20 cellular contexts compared by ENCODE assay signal in the genomic region with DNA sequence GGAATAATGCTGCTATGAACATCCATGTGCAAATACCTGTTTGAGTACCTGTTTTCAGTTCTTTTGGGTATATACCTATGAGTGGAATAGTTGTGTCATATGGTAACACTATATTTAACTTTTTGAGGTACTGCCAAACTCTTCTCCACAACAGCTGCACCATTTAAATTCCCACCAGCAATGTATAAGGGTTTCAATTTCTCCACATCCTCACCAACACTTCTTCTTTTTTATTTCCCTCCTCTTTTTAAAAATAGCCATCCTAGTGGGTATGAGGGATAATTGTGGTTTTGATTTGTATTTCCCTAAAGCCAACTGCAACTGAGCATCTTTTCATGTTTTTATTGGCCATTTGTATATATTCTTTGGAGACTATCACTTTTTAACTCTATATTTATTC.
"Had no signal": no experiment of that assay in that cellular context is flagged by ENCODE, and none has a peak within 500 bp of the region (broad histone marks: within the 10 kb centered on the region; RNA-seq: fewer than 3 reads in every experiment).

No MANE protein-coding gene starts in this region.

- H3K27ac ChIP-seq: body of pancreas, cardiac muscle cell, epithelial cell of prostate, gastroesophageal sphincter, neutrophil, ovary, prostate gland, upper lobe of left lung, WERI-Rb-1 had no signal

- H3K4me3 ChIP-seq: body of pancreas, cardiac muscle cell, gastroesophageal sphincter, ovary, prostate gland, upper lobe of left lung had no signal

- ATAC-seq: activated CD8-positive, alpha-beta T cell treated with anti-CD3 and anti-CD28 coated beads for 36 hours; activated naive CD8-positive, alpha-beta T cell treated with anti-CD3 and anti-CD28 coated beads, Interleukin-2, amount 50 U/mL, for 24 hours; body of pancreas; gastroesophageal sphincter; left colon had no signal

- H3K36me3 ChIP-seq: cardiac muscle cell, gastroesophageal sphincter, neutrophil, ovary, prostate gland, upper lobe of left lung, WERI-Rb-1 had no signal

- H3K4me1 ChIP-seq: body of pancreas, gastroesophageal sphincter, prostate gland, upper lobe of left lung had no signal

- DNase-seq: activated CD4-positive, alpha-beta T cell treated with anti-CD3 and anti-CD28 coated beads, Interleukin-2, amount 10 ng/mL, durations not matched to agents 7 days and 5 days; activated CD4-positive, CD25-positive, alpha-beta regulatory T cell treated with anti-CD3 and anti-CD28 coated beads, Interleukin-2, amount 50 U/mL, for 72 hours; activated CD8-positive, alpha-beta T cell treated with anti-CD3 and anti-CD28 coated beads for 36 hours; activated gamma-delta T cell; activated naive CD4-positive, alpha-beta T cell treated with anti-CD3 and anti-CD28 coated beads, Interleukin-2, amount 50 U/mL, for 16 hours; activated naive CD8-positive, alpha-beta T cell treated with anti-CD3 and anti-CD28 coated beads, Interleukin-2, amount 50 U/mL, for 24 hours; body of pancreas; head of caudate nucleus; islet precursor cell; left colon; ovary; stimulated activated CD4-positive, alpha-beta T cell treated with anti-CD3 and anti-CD28 coated beads, Interleukin-4, amount 100 ng/mL, for 24 hours; stimulated activated naive CD4-positive, alpha-beta T cell treated with Interleukin-2 at 50 U/mL for 16 hours; upper lobe of left lung; WERI-Rb-1 had no signal

- H3K27me3 ChIP-seq: body of pancreas, cardiac muscle cell, gastroesophageal sphincter, neutrophil, ovary, upper lobe of left lung had no signal

- H3K9me3 ChIP-seq: body of pancreas, gastroesophageal sphincter, neutrophil, ovary, prostate gland, upper lobe of left lung had no signal
